26 cellular contexts compared by ENCODE assay signal in the genomic region with DNA sequence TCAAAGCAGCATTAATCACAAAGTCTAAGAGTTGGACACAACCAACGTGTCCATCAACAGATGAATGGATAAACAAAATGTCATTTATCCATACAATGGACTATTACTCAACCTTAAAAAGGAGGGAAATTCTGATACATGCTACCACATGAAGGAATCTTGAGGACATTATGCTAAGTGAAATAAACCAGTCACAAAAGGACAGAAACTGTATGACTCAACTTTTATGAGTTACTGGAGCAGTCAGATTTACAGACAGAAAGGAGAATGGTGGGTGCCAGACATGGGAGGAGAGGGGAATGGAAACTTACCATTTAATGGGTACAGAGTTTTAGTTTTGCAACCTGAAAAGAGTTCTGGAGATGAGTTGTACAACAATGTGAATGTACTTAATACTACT. TPM values are rescaled to one million over a fixed set of nuclear protein-coding genes. Genes with fewer than 3 reads are reported as not detected.
DNase-seq lines count a peak whose midpoint lies in the region; ATAC-seq and TF ChIP-seq lines count a peak whose summit lies in the region.
"Had no signal": no experiment of that assay in that cellular context is flagged by ENCODE, and none has a peak within 500 bp of the region (broad histone marks: within the 10 kb centered on the region; RNA-seq: fewer than 3 reads in every experiment).

No MANE protein-coding gene starts in this region.

- no peak overlapping the region for H2AFZ ChIP-seq in GM23338

- no peaks in the 10 kb centered on the region for H3K9me3 Mint-ChIP-seq in activated CD4-positive, alpha-beta memory T cell treated with anti-CD3 and anti-CD28 coated beads for 36 hours
- H3K9me3 Mint-ChIP-seq in activated CD4-positive, alpha-beta memory T cell treated with anti-CD3 and anti-CD28 coated beads, Interleukin-2, amount 10 ng/mL, durations not matched to agents 7 days and 5 days, result peaks cover 5% of the 10 kb centered on the region
- H3K9me3 Mint-ChIP-seq in glutamatergic neuron (ENCODE audit: unreplicated experiment) (peaks cover 7% of the 10 kb centered on the region), GM23338 (peaks cover 5% of the 10 kb centered on the region)

- no peak overlapping the region for H3K4me3 ChIP-seq in GM23338
- H3K4me3 ChIP-seq: adrenal gland, body of pancreas, dorsolateral prefrontal cortex, GM12878, transverse colon had no signal

- intact Hi-C loops in activated CD4-positive, alpha-beta memory T cell treated with anti-CD3 and anti-CD28 coated beads for 36 hours (cut with micrococcal nuclease), result loop anchor here (10.0 kb wide), 2 partner anchors 191 to 1261 kb away; no protein-coding TSS in a partner anchor

- peaks cover 47% of the 10 kb centered on the region for H3K4me1 Mint-ChIP-seq in activated CD4-positive, alpha-beta memory T cell treated with anti-CD3 and anti-CD28 coated beads for 36 hours (ENCODE audit: low read depth)
- H3K4me1 Mint-ChIP-seq in activated CD4-positive, alpha-beta memory T cell treated with anti-CD3 and anti-CD28 coated beads, Interleukin-2, amount 10 ng/mL, durations not matched to agents 7 days and 5 days, result peaks cover 36% of the 10 kb centered on the region
- peaks cover 21% of the 10 kb centered on the region for H3K4me1 Mint-ChIP-seq in glutamatergic neuron (ENCODE audit: low read depth, unreplicated experiment)
- peaks cover 20% of the 10 kb centered on the region for H3K4me1 Mint-ChIP-seq in GM23338
- H3K4me1 Mint-ChIP-seq: mesothelial cell of epicardium had no signal

- no peaks in the 10 kb centered on the region for H4K20me1 ChIP-seq in GM23338 (replicated peaks; ENCODE audit: insufficient read depth)

- H3K27me3 Mint-ChIP-seq in activated CD4-positive, alpha-beta memory T cell treated with anti-CD3 and anti-CD28 coated beads for 36 hours, result peaks cover 18% of the 10 kb centered on the region
- H3K27me3 Mint-ChIP-seq in activated CD4-positive, alpha-beta memory T cell treated with anti-CD3 and anti-CD28 coated beads, Interleukin-2, amount 10 ng/mL, durations not matched to agents 7 days and 5 days, result peaks cover 1% of the 10 kb centered on the region
- peaks cover 2% of the 10 kb centered on the region for H3K27me3 Mint-ChIP-seq in glutamatergic neuron (ENCODE audit: unreplicated experiment)
- H3K27me3 Mint-ChIP-seq in GM23338 (ENCODE audit: insufficient read depth, low read depth, poor library complexity), result peaks cover 7% of the 10 kb centered on the region

- no peak overlapping the region for H3K4me2 ChIP-seq in GM23338
- H3K4me2 ChIP-seq: SK-N-SH had no signal

- H3K4me1 ChIP-seq in GM23338 (ENCODE audit: insufficient read depth), result peaks cover 10% of the 10 kb centered on the region
- H3K4me1 ChIP-seq: adrenal gland, body of pancreas, transverse colon had no signal

- CTCF ChIA-PET in activated CD4-positive, alpha-beta memory T cell treated with anti-CD3 and anti-CD28 coated beads for 36 hours (lab: Charles Lee), result no interaction called here
- CTCF ChIA-PET in activated CD4-positive, alpha-beta memory T cell treated with anti-CD3 and anti-CD28 coated beads, Interleukin-2, amount 10 ng/mL, durations not matched to agents 7 days and 5 days (lab: Charles Lee), result no interaction called here

- H3K27me3 ChIP-seq in GM23338 (ENCODE audit: insufficient read depth), result no peaks in the 10 kb centered on the region
- H3K27me3 ChIP-seq: adrenal gland, body of pancreas, dorsolateral prefrontal cortex, transverse colon had no signal

- peak; percentile 37 for DNase-seq in activated CD4-positive, alpha-beta memory T cell treated with anti-CD3 and anti-CD28 coated beads for 36 hours
- no peak for DNase-seq in activated CD4-positive, alpha-beta memory T cell treated with anti-CD3 and anti-CD28 coated beads, Interleukin-2, amount 10 ng/mL, durations not matched to agents 7 days and 5 days
- peak; percentile 52 for DNase-seq in EH (ENCODE audit: low read depth)
- DNase-seq in RPMI7951 (ENCODE audit: low read depth), result peak; percentile 56
- no peak for DNase-seq in glutamatergic neuron
- DNase-seq in SW 1271 (lab: John Stamatoyannopoulos, UW), result no peak
- DNase-seq in GM23338 (ENCODE audit: low spot score), result no peak
- DNase-seq: activated CD8-positive, alpha-beta memory T cell treated with anti-CD3 and anti-CD28 coated beads for 24 hours; adrenal gland; body of pancreas; CD4-positive, alpha-beta memory T cell; dorsolateral prefrontal cortex; KG1; left ventricle myocardium superior; naive B cell; NCI-H1436; NCI-H2107; SK-N-SH; transverse colon; WERI-Rb-1 had no signal

- no peak overlapping the region for H3K27ac Mint-ChIP-seq in activated CD4-positive, alpha-beta memory T cell treated with anti-CD3 and anti-CD28 coated beads for 36 hours
- H3K27ac Mint-ChIP-seq in activated CD4-positive, alpha-beta memory T cell treated with anti-CD3 and anti-CD28 coated beads, Interleukin-2, amount 10 ng/mL, durations not matched to agents 7 days and 5 days, result no peak overlapping the region
- H3K27ac Mint-ChIP-seq in glutamatergic neuron (ENCODE audit: unreplicated experiment) (peak overlapping the region; percentile 64), GM23338 (no peak overlapping the region)
- H3K27ac Mint-ChIP-seq: CD4-positive, alpha-beta memory T cell; mesothelial cell of epicardium; naive B cell; progenitor cell of endocrine pancreas had no signal

- H3K79me2 ChIP-seq in GM23338 (replicated peaks; ENCODE audit: insufficient read depth), result no peaks in the 10 kb centered on the region

- H3F3A ChIP-seq in GM23338 (replicated peaks; ENCODE audit: low read depth), result no peaks in the 10 kb centered on the region

- H3K4me3 Mint-ChIP-seq in activated CD4-positive, alpha-beta memory T cell treated with anti-CD3 and anti-CD28 coated beads for 36 hours, result no peak overlapping the region
- H3K4me3 Mint-ChIP-seq in activated CD4-positive, alpha-beta memory T cell treated with anti-CD3 and anti-CD28 coated beads, Interleukin-2, amount 10 ng/mL, durations not matched to agents 7 days and 5 days, result no peak overlapping the region
- H3K4me3 Mint-ChIP-seq in glutamatergic neuron (ENCODE audit: unreplicated experiment), result no peak overlapping the region
- H3K4me3 Mint-ChIP-seq in GM23338, result no peak overlapping the region
- H3K4me3 Mint-ChIP-seq: CD4-positive, alpha-beta memory T cell; mesothelial cell of epicardium; naive B cell had no signal

- peaks cover 5% of the 10 kb centered on the region; the same call in 1 of the 2 replicates for H3K9me2 ChIP-seq in GM23338 (ENCODE audit: insufficient read depth)
- H3K9me2 ChIP-seq: SK-N-SH had no signal

- no peak for TF ChIP-seq CTCF in glutamatergic neuron (IDR thresholded peaks at IDR 0.05; ENCODE audit: partially characterized antibody, unreplicated experiment)
- TF ChIP-seq CTCF in GM23338 (conservative IDR thresholded peaks at IDR 0.05; ENCODE audit: low read depth in 2 of 2), result no peak

- no peaks in the 10 kb centered on the region for H3K36me3 ChIP-seq in GM23338 (ENCODE audit: insufficient read depth)
- H3K36me3 ChIP-seq: adrenal gland, neutrophil, transverse colon, WERI-Rb-1 had no signal

- H3K27ac ChIP-seq in GM23338 (ENCODE audit: low read depth), result no peak overlapping the region
- H3K27ac ChIP-seq: adrenal gland, body of pancreas, dorsolateral prefrontal cortex, neutrophil, transverse colon, WERI-Rb-1 had no signal

- POLR2A ChIA-PET in activated CD4-positive, alpha-beta memory T cell treated with anti-CD3 and anti-CD28 coated beads for 36 hours (lab: Charles Lee), result no interaction called here
- POLR2A ChIA-PET in activated CD4-positive, alpha-beta memory T cell treated with anti-CD3 and anti-CD28 coated beads, Interleukin-2, amount 10 ng/mL, durations not matched to agents 7 days and 5 days (lab: Charles Lee), result no interaction called here

- no peaks in the 10 kb centered on the region for H3K36me3 Mint-ChIP-seq in activated CD4-positive, alpha-beta memory T cell treated with anti-CD3 and anti-CD28 coated beads for 36 hours
- H3K36me3 Mint-ChIP-seq in activated CD4-positive, alpha-beta memory T cell treated with anti-CD3 and anti-CD28 coated beads, Interleukin-2, amount 10 ng/mL, durations not matched to agents 7 days and 5 days (ENCODE audit: low read depth), result no peaks in the 10 kb centered on the region
- H3K36me3 Mint-ChIP-seq in glutamatergic neuron (ENCODE audit: unreplicated experiment) (peaks cover 26% of the 10 kb centered on the region), GM23338 (ENCODE audit: low read depth) (no peaks in the 10 kb centered on the region; the same call in 2 of the 3 replicates)
- H3K36me3 Mint-ChIP-seq: mesothelial cell of epicardium, naive B cell had no signal

- no peak for ATAC-seq in HG03196 (IDR thresholded peaks at IDR 0.05; ENCODE audit: unreplicated experiment)
- no peak for ATAC-seq in GM23338
- ATAC-seq: body of pancreas, GM12878, left ventricle myocardium superior, sciatic nerve had no signal

TF ChIP-seq in GM23338, 12 proteins besides CTCF, POLR2A, EP300 and RAD21 (continues in another document):
- TF ChIP-seq EZH2 (IDR thresholded peaks at IDR 0.05; ENCODE audit: low read depth, unreplicated experiment), result no peak
- TF ChIP-seq STAT1 (IDR thresholded peaks at IDR 0.05; ENCODE audit: unreplicated experiment), result no peak
- no peak for TF ChIP-seq NANOG (IDR thresholded peaks at IDR 0.05; ENCODE audit: borderline replicate concordance)
- no peak for TF ChIP-seq CREB1 (CRISPR knock-in tag; IDR thresholded peaks at IDR 0.05; ENCODE audit: low read depth)
- TF ChIP-seq POLR2AphosphoS5 (IDR thresholded peaks at IDR 0.05; ENCODE audit: low read depth), result no peak

RNA-seq across cellular contexts. Expression of gene SEC13, which starts 43.0 kb away (rescaled TPM):
- total RNA-seq in activated CD4-positive, alpha-beta memory T cell treated with anti-CD3 and anti-CD28 coated beads for 36 hours, result 10 to 100 TPM; 95.3 to 95.6 TPM
- total RNA-seq in activated CD4-positive, alpha-beta memory T cell treated with anti-CD3 and anti-CD28 coated beads, Interleukin-2, amount 10 ng/mL, durations not matched to agents 7 days and 5 days, result 10 to 100 TPM; 84.0 to 88.8 TPM
- 223 TPM in 2 replicates for total RNA-seq in RPMI7951 (2014; rRNA removed; shearing (Covaris generic))
- 109 TPM for total RNA-seq in glutamatergic neuron (ENCODE audit: unreplicated experiment)
- 108 and 132 TPM in 2 replicates for total RNA-seq in GM23338 (2014; rRNA removed; shearing (Covaris generic))
- 106 and 109 TPM in 2 replicates for polyA plus RNA-seq in GM23338 (2016; fragmentation: Nextera tagmentation; extraction: Ambion mirVana)

Comparison
In these comparisons a context has a peak if more than half of its experiments do, and no peak if none do; other contexts are left out.
1. DNase-seq: peak in activated CD4-positive, alpha-beta memory T cell treated with anti-CD3 and anti-CD28 coated beads for 36 hours (single experiment), EH (single experiment) and RPMI7951 (single experiment); none in activated CD4-positive, alpha-beta memory T cell treated with anti-CD3 and anti-CD28 coated beads, Interleukin-2, amount 10 ng/mL, durations not matched to agents 7 days and 5 days (single experiment), glutamatergic neuron (single experiment), SW 1271 (0 of 2) and GM23338 (single experiment).